ENCODE assay signal across 8 cellular contexts in genomic region chr7:20240080-20240926, GRCh38. TPM values are rescaled to one million over a fixed set of nuclear protein-coding genes. Genes with fewer than 3 reads are reported as not detected.
DNase-seq lines count a peak whose midpoint lies in the region; ATAC-seq, FAIRE-seq and TF ChIP-seq lines count a peak whose summit lies in the region.

No MANE protein-coding gene starts in this region.

- H3K9me3 Mint-ChIP-seq in type B pancreatic cell, result no peaks in the 10 kb centered on the region

- TF ChIP-seq EP300 in K562 (IDR thresholded peaks at IDR 0.05; ENCODE audit: low read length), result no peak

- no peak overlapping the region for H3K9ac ChIP-seq in K562 (ENCODE audit: insufficient read depth in 1 of 2, low read depth in 2 of 2, low read length in 2 of 2)

- TF ChIP-seq CTCF in GM20000 (IDR thresholded peaks at IDR 0.05; ENCODE audit: extremely low read depth, missing control alignments) (no peak), K562 (IDR thresholded peaks at IDR 0.05 in 2 of 3, conservative IDR thresholded peaks at IDR 0.05 in 1 of 3; ENCODE audit: insufficient read depth in 2 of 3, low read depth in 1 of 3, low read length in 3 of 3) (no peak), type B pancreatic cell (conservative IDR thresholded peaks at IDR 0.05) (no peak)

- H3K4me3 ChIP-seq in K562, result no peak overlapping the region

- in situ Hi-C loops in K562 (cut with MboI) (no loop called here), G401 (cut with HindIII; ENCODE audit: low sequenced_read_pairs) (no loop called here)

- TF ChIP-seq RAD21 in K562 (CRISPR knock-in tag; conservative IDR thresholded peaks at IDR 0.05 in 1 of 2, IDR thresholded peaks at IDR 0.05 in 1 of 2), result no peak

- CTCF ChIA-PET in K562 (lab: Yijun Ruan, JAX; ENCODE audit: low intra/inter-chr PET ratio), result no interaction called here

- peak overlapping the region; percentile 24; the same call in 2 of the 3 replicates for H3K27ac ChIP-seq in K562 (ENCODE audit: extremely low read depth, low read depth, low read length)

- no peaks in the 10 kb centered on the region for H4K20me1 ChIP-seq in K562 (replicated peaks; ENCODE audit: control insufficient read depth, insufficient read depth, low read length)

- H3K4me1 ChIP-seq in K562 (replicated peaks in 1 of 2; ENCODE audit: control insufficient read depth in 2 of 2, insufficient read depth in 2 of 2, low read length in 2 of 2), result peaks cover 0 to 18% of the 10 kb centered on the region in 2 experiments; a peak in 3 of 5 replicates

- DNase-seq in GM12891 (ENCODE audit: insufficient read length, low spot score) (no peak), GM20000 (ENCODE audit: low spot score) (peak; percentile 23), K562 (ENCODE audit: extremely low read depth in 1 of 4, low spot score in 3 of 4) (peak in 1 of 4 experiments; percentile 9), middle frontal gyrus (ENCODE audit: extremely low spot score, low spot score) (no peak), G401 (ENCODE audit: low spot score) (no peak), hypothalamus (lab: John Stamatoyannopoulos, UW) (no peak), type B pancreatic cell (ENCODE audit: extremely low spot score, unreplicated experiment) (no peak)

- H2AFZ ChIP-seq in K562 (ENCODE audit: low read depth, low read length), result peak overlapping the region; percentile 85

- H3K9me1 ChIP-seq in K562 (ENCODE audit: control insufficient read depth, insufficient read depth, low read length), result no peaks in the 10 kb centered on the region

- no peak overlapping the region for H3K4me2 ChIP-seq in K562 (ENCODE audit: insufficient read depth, low read length)

- ATAC-seq in HG03097 (IDR thresholded peaks at IDR 0.05; ENCODE audit: low FRiP score, unreplicated experiment) (peak; percentile 35), K562 (no peak)

- intact Hi-C loops in K562 (cut with micrococcal nuclease), result no loop called here

- H3K79me2 ChIP-seq in K562 (ENCODE audit: control insufficient read depth, insufficient read depth, low read length), result no peaks in the 10 kb centered on the region

- no peaks in the 10 kb centered on the region for H3K36me3 Mint-ChIP-seq in type B pancreatic cell

- peaks cover 35% of the 10 kb centered on the region for H3K4me1 Mint-ChIP-seq in type B pancreatic cell (ENCODE audit: unreplicated experiment)

- WGBS in K562 (ENCODE audit: insufficient coverage, low coverage, missing lambda C conversion rate), result 78% methylated on average over 8 of the region's 9 CpGs

- POLR2A ChIA-PET in K562 (lab: Yijun Ruan, JAX), result interaction anchor here (0.7 kb wide), 1 partner anchor 50 kb away, joined by 3 read pairs; no protein-coding TSS in a partner anchor

- no TSS peak for BruUV-seq in K562 (replicated peaks; lab: Mats Ljungman, UMichigan)

- peak; percentile 84 for FAIRE-seq in GM12891 (lab: Jason Lieb, UNC)
- FAIRE-seq in K562 (lab: Jason Lieb, UNC), result no peak

- no peak for TF ChIP-seq POLR2A in GM12891 (IDR thresholded peaks at IDR 0.05; ENCODE audit: low read depth, low read length)
- no peak for TF ChIP-seq POLR2A in K562 (conservative IDR thresholded peaks at IDR 0.05)

- no peak overlapping the region for H3K27ac Mint-ChIP-seq in type B pancreatic cell

- H3K9me3 ChIP-seq in K562 (replicated peaks; ENCODE audit: control insufficient read depth, insufficient read depth, low read depth, low read length), result no peaks in the 10 kb centered on the region

- H3K4me3 Mint-ChIP-seq in type B pancreatic cell, result no peak overlapping the region

- H3K27me3 ChIP-seq in K562 (ENCODE audit: control insufficient read depth in 2 of 2, insufficient read depth in 2 of 2, low read length in 2 of 2), result no peaks in the 10 kb centered on the region

- H3K36me3 ChIP-seq in K562 (ENCODE audit: control insufficient read depth, insufficient read depth, low read length), result no peaks in the 10 kb centered on the region

- no peaks in the 10 kb centered on the region for H3K27me3 Mint-ChIP-seq in type B pancreatic cell

TF ChIP-seq in GM12891, 5 proteins besides CTCF, POLR2A, EP300 and RAD21:
- TF ChIP-seq TAF1 (IDR thresholded peaks at IDR 0.05; ENCODE audit: low read depth, low read length) (no peak), POU2F2 (IDR thresholded peaks at IDR 0.05; ENCODE audit: low read depth, low read length) (peak; percentile 40; the same call in 1 of the 2 replicates), SPI1 (IDR thresholded peaks at IDR 0.05; ENCODE audit: low read depth, low read length) (no peak)
TF ChIP-seq in GM12891: peak in this region for 1.

TF ChIP-seq in K562, 482 proteins besides CTCF, POLR2A, EP300 and RAD21:
- no peak for TF ChIP-seq NR2C2 (CRISPR knock-in tag; IDR thresholded peaks at IDR 0.05)
- no peak for TF ChIP-seq NR2C2 (tag; IDR thresholded peaks at IDR 0.05)
- no peak for TF ChIP-seq CHCHD3 (CRISPR knock-in tag; IDR thresholded peaks at IDR 0.05)
- TF ChIP-seq SETDB1 (IDR thresholded peaks at IDR 0.05; ENCODE audit: low read length), result no peak
- no peak for TF ChIP-seq HNRNPK (IDR thresholded peaks at IDR 0.05; ENCODE audit: low read depth, low read length, poor library complexity, severe bottlenecking)
- no peak for TF ChIP-seq RUNX1 (IDR thresholded peaks at IDR 0.05; ENCODE audit: low read depth)
- no peak for TF ChIP-seq ZNF589 (CRISPR knock-in tag; IDR thresholded peaks at IDR 0.05; ENCODE audit: low read depth)
- no peak for TF ChIP-seq HNRNPH1 (optimal IDR thresholded peaks at IDR 0.05; ENCODE audit: low read depth, low read length)
- TF ChIP-seq POLR2H (tag; IDR thresholded peaks at IDR 0.05; ENCODE audit: low read depth), result no peak
- TF ChIP-seq BHLHE40 (IDR thresholded peaks at IDR 0.05; ENCODE audit: low read length), result no peak
- no peak for TF ChIP-seq SMARCB1 (IDR thresholded peaks at IDR 0.05; ENCODE audit: insufficient read length, low read depth)
- TF ChIP-seq FOXJ3 (CRISPR knock-in tag; IDR thresholded peaks at IDR 0.05), result no peak
- no peak for TF ChIP-seq ZFP91 (CRISPR knock-in tag; IDR thresholded peaks at IDR 0.05)
- TF ChIP-seq SMAD4 (CRISPR knock-in tag; conservative IDR thresholded peaks at IDR 0.05), result no peak
- no peak for TF ChIP-seq ZNF695 (CRISPR knock-in tag; IDR thresholded peaks at IDR 0.05)
- TF ChIP-seq ZNF79 (CRISPR knock-in tag; IDR thresholded peaks at IDR 0.05; ENCODE audit: low read depth), result no peak
- TF ChIP-seq TBL1XR1 (IDR thresholded peaks at IDR 0.05; ENCODE audit: low read length in 2 of 2), result no peak
- TF ChIP-seq, protein P1, sequence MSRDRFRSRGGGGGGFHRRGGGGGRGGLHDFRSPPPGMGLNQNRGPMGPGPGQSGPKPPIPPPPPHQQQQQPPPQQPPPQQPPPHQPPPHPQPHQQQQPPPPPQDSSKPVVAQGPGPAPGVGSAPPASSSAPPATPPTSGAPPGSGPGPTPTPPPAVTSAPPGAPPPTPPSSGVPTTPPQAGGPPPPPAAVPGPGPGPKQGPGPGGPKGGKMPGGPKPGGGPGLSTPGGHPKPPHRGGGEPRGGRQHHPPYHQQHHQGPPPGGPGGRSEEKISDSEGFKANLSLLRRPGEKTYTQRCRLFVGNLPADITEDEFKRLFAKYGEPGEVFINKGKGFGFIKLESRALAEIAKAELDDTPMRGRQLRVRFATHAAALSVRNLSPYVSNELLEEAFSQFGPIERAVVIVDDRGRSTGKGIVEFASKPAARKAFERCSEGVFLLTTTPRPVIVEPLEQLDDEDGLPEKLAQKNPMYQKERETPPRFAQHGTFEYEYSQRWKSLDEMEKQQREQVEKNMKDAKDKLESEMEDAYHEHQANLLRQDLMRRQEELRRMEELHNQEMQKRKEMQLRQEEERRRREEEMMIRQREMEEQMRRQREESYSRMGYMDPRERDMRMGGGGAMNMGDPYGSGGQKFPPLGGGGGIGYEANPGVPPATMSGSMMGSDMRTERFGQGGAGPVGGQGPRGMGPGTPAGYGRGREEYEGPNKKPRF (IDR thresholded peaks at IDR 0.05; ENCODE audit: low read depth, low read length), result no peak

RNA-seq across cellular contexts. Expression of gene MACC1, which starts 23.1 kb away (rescaled TPM):
- 0.64 TPM for polyA plus RNA-seq in GM12891 (2012; ENCODE audit: low read depth, missing spikeins)
- 22.2 and 81.4 TPM in 2 replicates for total RNA-seq in K562 (2011; cell fraction: chromatin; rRNA removed; ENCODE audit: low replicate concordance)
- total RNA-seq in K562 (2011; cell fraction: nucleolus; rRNA removed), result 6.7 and 10.3 TPM in 2 replicates
- total RNA-seq in K562 (2011; cell fraction: nucleoplasm; rRNA removed), result 21.9 and 60.5 TPM in 2 replicates
- total RNA-seq in K562 (2014; rRNA removed) (10.4 and 12.6 TPM in 2 replicates), K562 (2014; rRNA removed; fragmentation: Illumina TruSeq; extraction: Trizol) (30.2 and 36.7 TPM in 2 replicates), K562 (2015; rRNA removed; fragmentation: Illumina TruSeq; extraction: Trizol) (16.7 and 17.8 TPM in 2 replicates), K562 (2021) (16.1 and 20.4 TPM in 2 replicates), type B pancreatic cell (ENCODE audit: low replicate concordance) (14.8 and 27.8 TPM in 2 replicates)
- polyA plus RNA-seq in K562 (2011; rRNA removed) (5.1 and 12.7 TPM in 2 replicates), K562 (2014; fragmentation: Illumina TruSeq; extraction: Trizol) (9.1 and 9.6 TPM in 2 replicates), K562 (2014; fragmentation: Nextera tagmentation; extraction: Ambion mirVana) (1 to 10 TPM; 7.5 to 8.6 TPM), K562 (2014; rRNA removed) (4.4 and 5.9 TPM in 2 replicates)
- 1.9 and 2.4 TPM in 2 replicates for polyA plus RNA-seq in K562 (2011; cell fraction: cytosol; rRNA removed)
- 4.5 and 6.4 TPM in 2 replicates for polyA plus RNA-seq in K562 (2011; cell fraction: nucleus; rRNA removed)
- polyA plus RNA-seq in K562 (2012), result 5.6 and 6.9 TPM in 2 replicates
- polyA minus RNA-seq in K562 (2011; rRNA and poly(A)+ RNA removed), result 25.1 and 40.4 TPM in 2 replicates
- 9.4 and 19.5 TPM in 2 replicates for polyA minus RNA-seq in K562 (2011; cell fraction: cytosol; rRNA and poly(A)+ RNA removed)
- polyA minus RNA-seq in K562 (2011; cell fraction: nucleus; rRNA and poly(A)+ RNA removed), result 13.6 and 17.3 TPM in 2 replicates
- not detected in 2 replicates for total RNA-seq in G401 (2014; rRNA removed; shearing (Covaris generic))
